8 cellular contexts compared by ENCODE assay signal in the genomic region with DNA sequence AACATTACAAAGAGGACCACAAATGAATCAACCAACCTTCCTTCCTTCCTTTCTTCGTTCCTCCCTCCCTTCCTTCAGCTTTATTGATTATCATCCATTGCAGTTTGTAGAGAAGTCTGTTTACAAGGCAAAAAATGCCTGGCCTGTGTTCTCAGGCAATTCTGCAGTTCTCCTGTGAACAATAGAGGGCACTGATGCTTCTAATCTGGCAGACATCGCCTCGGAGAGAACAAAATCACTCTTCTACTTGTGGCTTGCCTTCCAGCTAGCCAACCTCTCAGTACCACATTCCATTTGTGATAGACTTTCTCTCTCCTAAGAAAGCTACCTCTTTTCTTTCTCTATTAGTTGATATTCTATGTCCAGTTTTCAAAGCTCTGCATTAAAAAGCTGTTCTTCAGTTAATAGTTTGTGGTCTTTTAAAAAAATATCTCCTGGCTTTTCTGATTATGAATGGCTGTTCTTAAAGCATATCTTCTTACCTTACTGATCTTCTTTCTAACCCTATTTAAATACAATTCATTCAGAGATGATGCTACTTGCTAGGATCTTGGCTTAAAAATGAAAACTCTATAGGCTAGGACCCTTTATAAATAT. TPM values are rescaled to one million over a fixed set of nuclear protein-coding genes. Genes with fewer than 3 reads are reported as not detected.
A peak's percentile ranks its signal among the peaks of the same experiment; 100 is the strongest.
DNase-seq lines count a peak whose midpoint lies in the region; ATAC-seq, FAIRE-seq and TF ChIP-seq lines count a peak whose summit lies in the region.

No MANE protein-coding gene starts in this region.

- H3K4me1 Mint-ChIP-seq in activated CD4-positive, alpha-beta memory T cell treated with anti-CD3 and anti-CD28 coated beads for 36 hours (ENCODE audit: low read depth): no peaks in the 10 kb centered on the region

- intact Hi-C loops in left colon (cut with DNase I, micrococcal nuclease): no loop called here
- intact Hi-C loops in activated CD4-positive, alpha-beta memory T cell treated with anti-CD3 and anti-CD28 coated beads for 36 hours (cut with micrococcal nuclease): no loop called here

- POLR2A ChIA-PET in activated CD4-positive, alpha-beta memory T cell treated with anti-CD3 and anti-CD28 coated beads for 36 hours (lab: Charles Lee): no interaction called here

- H3K36me3 Mint-ChIP-seq in activated CD4-positive, alpha-beta memory T cell treated with anti-CD3 and anti-CD28 coated beads for 36 hours: no peaks in the 10 kb centered on the region

- no peaks in the 10 kb centered on the region for H3K9me3 Mint-ChIP-seq in activated CD4-positive, alpha-beta memory T cell treated with anti-CD3 and anti-CD28 coated beads for 36 hours

- DNase-seq in NCI-H748 (lab: John Stamatoyannopoulos, UW; ENCODE audit: unreplicated experiment) (peak; percentile 66), bronchial epithelial cell (ENCODE audit: low read depth) (peak; percentile 58), left colon (no peak), T-helper 9 cell (no peak)
- DNase-seq in activated CD4-positive, alpha-beta memory T cell treated with anti-CD3 and anti-CD28 coated beads for 36 hours: no peak
- no peak for DNase-seq in activated CD4-positive, CD25-positive, alpha-beta regulatory T cell (lab: John Stamatoyannopoulos, UW)

- H3K27me3 Mint-ChIP-seq in activated CD4-positive, alpha-beta memory T cell treated with anti-CD3 and anti-CD28 coated beads for 36 hours: no peaks in the 10 kb centered on the region

- TF ChIP-seq CTCF in GM12873 (IDR thresholded peaks at IDR 0.05; ENCODE audit: insufficient read depth, low read depth, low read length, missing control alignments) (peak; percentile 63), bronchial epithelial cell (IDR thresholded peaks at IDR 0.05; ENCODE audit: insufficient read depth, low read length, severe bottlenecking) (peak; percentile 80)

- H3K27me3 ChIP-seq in bronchial epithelial cell (ENCODE audit: control insufficient read depth, insufficient read depth, low read length): no peaks in the 10 kb centered on the region

- no peak overlapping the region for H3K27ac Mint-ChIP-seq in activated CD4-positive, alpha-beta memory T cell treated with anti-CD3 and anti-CD28 coated beads for 36 hours

- no peak for FAIRE-seq in bronchial epithelial cell (lab: Jason Lieb, UNC)

- no peak overlapping the region for H3K4me3 Mint-ChIP-seq in activated CD4-positive, alpha-beta memory T cell treated with anti-CD3 and anti-CD28 coated beads for 36 hours

- no peak overlapping the region for H3K4me3 ChIP-seq in bronchial epithelial cell (ENCODE audit: low read depth, low read length)

- peak; percentile 54 for ATAC-seq in HG03565 (IDR thresholded peaks at IDR 0.05; ENCODE audit: unreplicated experiment)
- peak; percentile 55 for ATAC-seq in left colon

- CTCF ChIA-PET in activated CD4-positive, alpha-beta memory T cell treated with anti-CD3 and anti-CD28 coated beads for 36 hours (lab: Charles Lee): no interaction called here

- H3K36me3 ChIP-seq in bronchial epithelial cell (ENCODE audit: control insufficient read depth, insufficient read depth, low read length): no peaks in the 10 kb centered on the region

RNA-seq across cellular contexts. Expression of a gene that starts 26.9 kb away (rescaled TPM):
- 0.13 TPM in 1 of 2 replicates, not detected in the other for total RNA-seq in bronchial epithelial cell
- total RNA-seq in left colon: under 1 TPM; 0.61 to 0.73 TPM
- total RNA-seq in activated CD4-positive, alpha-beta memory T cell treated with anti-CD3 and anti-CD28 coated beads for 36 hours: not detected

Comparison
In these comparisons a context has a peak if more than half of its experiments do, and no peak if none do; other contexts are left out.
1. DNase-seq: peak in NCI-H748 (single experiment) and bronchial epithelial cell (single experiment); none in left colon (0 of 2), activated CD4-positive, alpha-beta memory T cell treated with anti-CD3 and anti-CD28 coated beads for 36 hours (single experiment), activated CD4-positive, CD25-positive, alpha-beta regulatory T cell (0 of 4) and T-helper 9 cell (single experiment).